ENCODE assay signal across 2 cellular contexts in the genomic region with DNA sequence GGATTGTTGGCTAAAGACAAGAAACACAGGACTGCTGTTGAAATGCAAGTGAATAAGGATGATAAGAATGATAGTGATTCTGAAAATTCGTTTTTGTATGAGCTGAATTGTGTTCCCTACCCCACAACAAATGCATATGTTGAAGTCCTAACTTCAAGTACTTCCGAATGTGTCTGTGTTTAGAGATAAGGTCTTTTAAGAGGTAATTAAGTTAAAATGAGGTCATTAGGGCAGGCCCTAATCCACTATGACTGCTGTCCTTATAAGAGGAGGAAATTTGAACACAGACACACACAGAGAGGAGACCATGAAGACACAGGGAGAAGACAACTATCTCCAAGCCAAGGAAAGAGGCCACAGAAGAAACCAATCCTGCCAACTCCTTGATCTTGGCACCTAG.
TF ChIP-seq lines count a peak whose summit lies in the region.

No MANE protein-coding gene starts in this region.

TF ChIP-seq in HepG2, 621 proteins besides CTCF, POLR2A, EP300 and RAD21 (continued from another document):
- TF ChIP-seq AHR (CRISPR knock-in tag; IDR thresholded peaks at IDR 0.05) (no peak), ZFY (CRISPR knock-in tag; IDR thresholded peaks at IDR 0.05) (no peak), ZNF234 (CRISPR knock-in tag; conservative IDR thresholded peaks at IDR 0.05) (no peak), ZNF598 (CRISPR knock-in tag; IDR thresholded peaks at IDR 0.05; ENCODE audit: borderline replicate concordance) (no peak), ZNF326 (CRISPR knock-in tag; IDR thresholded peaks at IDR 0.05; ENCODE audit: borderline replicate concordance) (no peak), ZNF225 (CRISPR knock-in tag; IDR thresholded peaks at IDR 0.05) (no peak)
- TF ChIP-seq, protein P1, sequence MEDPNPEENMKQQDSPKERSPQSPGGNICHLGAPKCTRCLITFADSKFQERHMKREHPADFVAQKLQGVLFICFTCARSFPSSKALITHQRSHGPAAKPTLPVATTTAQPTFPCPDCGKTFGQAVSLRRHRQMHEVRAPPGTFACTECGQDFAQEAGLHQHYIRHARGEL (CRISPR knock-in tag; IDR thresholded peaks at IDR 0.05) = no peak

TF ChIP-seq in GM12878, 131 proteins besides CTCF, POLR2A, EP300 and RAD21 (continued from another document):
- TF ChIP-seq, protein P2, sequence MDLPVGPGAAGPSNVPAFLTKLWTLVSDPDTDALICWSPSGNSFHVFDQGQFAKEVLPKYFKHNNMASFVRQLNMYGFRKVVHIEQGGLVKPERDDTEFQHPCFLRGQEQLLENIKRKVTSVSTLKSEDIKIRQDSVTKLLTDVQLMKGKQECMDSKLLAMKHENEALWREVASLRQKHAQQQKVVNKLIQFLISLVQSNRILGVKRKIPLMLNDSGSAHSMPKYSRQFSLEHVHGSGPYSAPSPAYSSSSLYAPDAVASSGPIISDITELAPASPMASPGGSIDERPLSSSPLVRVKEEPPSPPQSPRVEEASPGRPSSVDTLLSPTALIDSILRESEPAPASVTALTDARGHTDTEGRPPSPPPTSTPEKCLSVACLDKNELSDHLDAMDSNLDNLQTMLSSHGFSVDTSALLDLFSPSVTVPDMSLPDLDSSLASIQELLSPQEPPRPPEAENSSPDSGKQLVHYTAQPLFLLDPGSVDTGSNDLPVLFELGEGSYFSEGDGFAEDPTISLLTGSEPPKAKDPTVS (IDR thresholded peaks at IDR 0.05; ENCODE audit: low read depth, low read length) = no peak
- TF ChIP-seq CHD1 (IDR thresholded peaks at IDR 0.05; ENCODE audit: low read depth, low read length) (no peak), HDGF (IDR thresholded peaks at IDR 0.05) (no peak), FOS (IDR thresholded peaks at IDR 0.05; ENCODE audit: borderline replicate concordance, extremely low read depth, insufficient read length) (no peak), HCFC1 (IDR thresholded peaks at IDR 0.05; ENCODE audit: low read length) (no peak), IKZF2 (IDR thresholded peaks at IDR 0.05) (no peak), NFYA (IDR thresholded peaks at IDR 0.05; ENCODE audit: borderline replicate concordance, low read depth, low read length) (no peak), PML (IDR thresholded peaks at IDR 0.05; ENCODE audit: low read length) (no peak), SREBF2 (IDR thresholded peaks at IDR 0.05; ENCODE audit: low read length) (no peak), TARDBP (IDR thresholded peaks at IDR 0.05; ENCODE audit: borderline replicate concordance) (no peak)
- TF ChIP-seq, protein P3, sequence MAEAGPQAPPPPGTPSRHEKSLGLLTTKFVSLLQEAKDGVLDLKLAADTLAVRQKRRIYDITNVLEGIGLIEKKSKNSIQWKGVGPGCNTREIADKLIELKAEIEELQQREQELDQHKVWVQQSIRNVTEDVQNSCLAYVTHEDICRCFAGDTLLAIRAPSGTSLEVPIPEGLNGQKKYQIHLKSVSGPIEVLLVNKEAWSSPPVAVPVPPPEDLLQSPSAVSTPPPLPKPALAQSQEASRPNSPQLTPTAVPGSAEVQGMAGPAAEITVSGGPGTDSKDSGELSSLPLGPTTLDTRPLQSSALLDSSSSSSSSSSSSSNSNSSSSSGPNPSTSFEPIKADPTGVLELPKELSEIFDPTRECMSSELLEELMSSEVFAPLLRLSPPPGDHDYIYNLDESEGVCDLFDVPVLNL (IDR thresholded peaks at IDR 0.05; ENCODE audit: low read depth, low read length) = no peak
